Comparison of ENCODE assay signal across 8 cellular contexts in the genomic region with DNA sequence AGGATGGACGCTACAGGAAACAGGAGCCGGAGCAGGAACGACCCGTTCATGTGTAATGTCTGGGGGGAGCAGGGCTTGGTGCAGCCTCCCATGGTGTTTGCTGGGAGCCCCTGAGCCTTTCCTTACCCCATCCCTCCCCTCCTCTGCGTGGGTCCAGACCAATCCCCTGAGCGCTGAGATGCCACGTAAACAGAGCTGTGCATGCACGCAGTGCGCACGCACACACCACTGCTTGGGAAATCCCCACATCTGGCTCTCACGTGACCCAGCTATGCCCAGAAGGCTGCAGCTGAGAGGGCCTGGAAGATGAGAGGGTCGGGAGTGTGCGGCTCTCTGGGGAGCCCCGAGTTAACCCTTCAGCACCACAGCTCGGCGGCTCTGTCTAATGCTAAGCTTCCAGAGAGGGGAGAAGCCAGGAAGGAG.
A peak's percentile ranks its signal among the peaks of the same experiment; 100 is the strongest.
DNase-seq lines count a peak whose midpoint lies in the region; ATAC-seq and TF ChIP-seq lines count a peak whose summit lies in the region.

No MANE protein-coding gene starts in this region.

- TF ChIP-seq CTCF in fibroblast of mammary gland (conservative IDR thresholded peaks at IDR 0.05; ENCODE audit: control insufficient read depth, insufficient read depth, low read depth, low read length), result no peak
- no peak for TF ChIP-seq CTCF in neural progenitor cell (IDR thresholded peaks at IDR 0.05)

- H3K27ac ChIP-seq in neural progenitor cell (no peak overlapping the region), stomach smooth muscle (ENCODE audit: low read length) (peak overlapping the region; percentile 74)

- H3K4me1 ChIP-seq in neural progenitor cell, result peaks cover 20% of the 10 kb centered on the region
- H3K4me1 ChIP-seq in stomach smooth muscle (ENCODE audit: control insufficient read depth, insufficient read depth, low read length), result peaks cover 38% of the 10 kb centered on the region

- peaks cover 29% of the 10 kb centered on the region for H3K4me1 Mint-ChIP-seq in neural progenitor cell

- H4K20me1 ChIP-seq in neural progenitor cell (ENCODE audit: low read depth), result no peaks in the 10 kb centered on the region

- no peaks in the 10 kb centered on the region for H3F3A ChIP-seq in neural progenitor cell (ENCODE audit: low read depth)

- H3K27me3 ChIP-seq in neural progenitor cell (no peaks in the 10 kb centered on the region), stomach smooth muscle (ENCODE audit: control insufficient read depth in 1 of 2, insufficient read depth in 2 of 2, low read length in 2 of 2) (no peaks in the 10 kb centered on the region)

- H3K36me3 ChIP-seq in neural progenitor cell (no peaks in the 10 kb centered on the region), stomach smooth muscle (ENCODE audit: control insufficient read depth in 2 of 2, insufficient read depth in 2 of 2, low read length in 2 of 2) (no peaks in the 10 kb centered on the region)

- H3K9ac ChIP-seq in neural progenitor cell (no peak overlapping the region), stomach smooth muscle (ENCODE audit: low read length in 2 of 2) (peak overlapping the region; percentile 58 to 72)

- no peak overlapping the region for H2AFZ ChIP-seq in neural progenitor cell (replicated peaks)

- H3K4me3 ChIP-seq in fibroblast of mammary gland (ENCODE audit: control insufficient read depth, low read depth, low read length), result peak overlapping the region; percentile 52
- H3K4me3 ChIP-seq in neural progenitor cell, result no peak overlapping the region
- H3K4me3 ChIP-seq in stomach smooth muscle (ENCODE audit: low read length in 2 of 2), result peak overlapping the region; percentile 63 to 68

- H3K36me3 Mint-ChIP-seq in neural progenitor cell, result no peaks in the 10 kb centered on the region

- no peak overlapping the region for H3K4me2 ChIP-seq in neural progenitor cell

- no peaks in the 10 kb centered on the region for H3K79me2 ChIP-seq in neural progenitor cell (ENCODE audit: low read depth)

- no peak overlapping the region for H3K4me3 Mint-ChIP-seq in neural progenitor cell

- H3K27ac Mint-ChIP-seq in neural progenitor cell, result no peak overlapping the region

- H3K9me3 ChIP-seq in neural progenitor cell (ENCODE audit: low read depth), result no peaks in the 10 kb centered on the region
- no peaks in the 10 kb centered on the region for H3K9me3 ChIP-seq in stomach smooth muscle (ENCODE audit: control insufficient read depth in 2 of 2, low read length in 2 of 2)

- peak; percentile 80 for ATAC-seq in GM21717 (IDR thresholded peaks at IDR 0.05; ENCODE audit: unreplicated experiment)

- no peaks in the 10 kb centered on the region for H3K9me3 Mint-ChIP-seq in neural progenitor cell

- peak; percentile 92 for DNase-seq in Daoy (ENCODE audit: low read depth)
- peak; percentile 66 for DNase-seq in NCI-H2171 treated with DMSO at 0.1 percent for 48 hours (lab: John Stamatoyannopoulos, UW)
- DNase-seq in activated T-cell treated with anti-CD3 and anti-CD28 coated beads, Interleukin-2, amount 50 U/mL, for 48 hours, result peak; percentile 82 to 86
- peak; percentile 99 for DNase-seq in fibroblast of mammary gland (ENCODE audit: low read depth)
- peak; percentile 55 for DNase-seq in neural progenitor cell (ENCODE audit: low spot score)
- DNase-seq in KG1 (lab: John Stamatoyannopoulos, UW), result no peak

- peaks cover 2% of the 10 kb centered on the region for H3K27me3 Mint-ChIP-seq in neural progenitor cell (ENCODE audit: insufficient read depth, low read depth)
